Comparison of ENCODE assay signal across 18 cellular contexts in genomic region chr9:135288941-135289534, GRCh38.
"Had no signal": no experiment of that assay in that cellular context is flagged by ENCODE, and none has a peak within 500 bp of the region (broad histone marks: within the 10 kb centered on the region; RNA-seq: fewer than 3 reads in every experiment).

No MANE protein-coding gene starts in this region.

- H3K4me3 ChIP-seq: coronary artery, left ventricle myocardium inferior, prostate gland, smooth muscle cell, transverse colon had no signal

- H3K27ac ChIP-seq: coronary artery, prostate gland, transverse colon had no signal

- H3K36me3 Mint-ChIP-seq: activated CD4-positive, alpha-beta memory T cell treated with anti-CD3 and anti-CD28 coated beads for 36 hours; activated naive CD4-positive, alpha-beta T cell treated with anti-CD3 and anti-CD28 coated beads, Interleukin-2, amount 50 U/mL, for 24 hours; memory B cell; naive thymus-derived CD8-positive, alpha-beta T cell had no signal

- H3K9me3 Mint-ChIP-seq: activated naive CD4-positive, alpha-beta T cell treated with anti-CD3 and anti-CD28 coated beads, Interleukin-2, amount 50 U/mL, for 24 hours; naive thymus-derived CD8-positive, alpha-beta T cell had no signal

- H3K4me1 Mint-ChIP-seq: activated CD4-positive, alpha-beta T cell treated with anti-CD3 and anti-CD28 coated beads for 36 hours; activated naive CD4-positive, alpha-beta T cell treated with anti-CD3 and anti-CD28 coated beads, Interleukin-2, amount 50 U/mL, for 24 hours had no signal

- ATAC-seq: activated CD4-positive, alpha-beta T cell treated with anti-CD3 and anti-CD28 coated beads for 36 hours; naive thymus-derived CD8-positive, alpha-beta T cell; stimulated activated naive CD8-positive, alpha-beta T cell treated with anti-CD3 and anti-CD28 coated beads, Interleukin-15, Interleukin-2, amounts not matched to agents 100 U/mL and 50 U/mL, for 24 hours had no signal

- H3K27ac Mint-ChIP-seq: activated CD4-positive, alpha-beta memory T cell treated with anti-CD3 and anti-CD28 coated beads for 36 hours; activated CD4-positive, alpha-beta T cell treated with anti-CD3 and anti-CD28 coated beads for 36 hours; activated naive CD4-positive, alpha-beta T cell treated with anti-CD3 and anti-CD28 coated beads, Interleukin-2, amount 50 U/mL, for 24 hours; activated T-cell treated with anti-CD3 and anti-CD28 coated beads, Interleukin-2, amount 50 U/mL, for 24 hours; memory B cell; naive thymus-derived CD8-positive, alpha-beta T cell had no signal

- H3K9me3 ChIP-seq: left ventricle myocardium inferior, prostate gland, transverse colon had no signal

- H3K4me3 Mint-ChIP-seq: activated CD4-positive, alpha-beta memory T cell treated with anti-CD3 and anti-CD28 coated beads for 36 hours; activated CD4-positive, alpha-beta T cell treated with anti-CD3 and anti-CD28 coated beads for 36 hours; activated naive CD4-positive, alpha-beta T cell treated with anti-CD3 and anti-CD28 coated beads, Interleukin-2, amount 50 U/mL, for 24 hours; activated T-cell treated with anti-CD3 and anti-CD28 coated beads, Interleukin-2, amount 50 U/mL, for 24 hours; memory B cell; naive thymus-derived CD8-positive, alpha-beta T cell had no signal

- H3K36me3 ChIP-seq: left ventricle myocardium inferior, prostate gland, transverse colon had no signal

- H3K4me1 ChIP-seq: prostate gland, transverse colon had no signal

- DNase-seq: activated CD4-positive, alpha-beta memory T cell treated with anti-CD3 and anti-CD28 coated beads for 36 hours; activated CD4-positive, alpha-beta T cell treated with anti-CD3 and anti-CD28 coated beads for 36 hours; activated effector memory CD4-positive, alpha-beta T cell treated with Interleukin-2 at 50 U/mL for 16 hours; activated T-cell treated with anti-CD3 and anti-CD28 coated beads, Interleukin-2, amount 50 U/mL, for 24 hours; caudate nucleus; effector CD4-positive, alpha-beta T cell; foreskin fibroblast; hippocampal formation; left ventricle myocardium inferior; nucleus accumbens; stimulated activated naive CD8-positive, alpha-beta T cell treated with anti-CD3 and anti-CD28 coated beads, Interleukin-15, Interleukin-2, amounts not matched to agents 100 U/mL and 50 U/mL, for 24 hours; transverse colon had no signal
